8 cellular contexts compared by ENCODE assay signal in genomic region chr7:67625257-67625713, GRCh38.
DNase-seq lines count a peak whose midpoint lies in the region; ATAC-seq and TF ChIP-seq lines count a peak whose summit lies in the region.

No MANE protein-coding gene starts in this region.

- DNase-seq in BJ (ENCODE audit: low read depth) (no peak), GM19238 (ENCODE audit: insufficient read length, low spot score) (peak; percentile 12), NCI-H2029 (lab: John Stamatoyannopoulos, UW) (peak; percentile 61), fibroblast of pulmonary artery (ENCODE audit: low read depth) (peak; percentile 66), upper lobe of right lung (peak; percentile 80)
- DNase-seq in naive thymus-derived CD4-positive, alpha-beta T cell: peak in 2 of 9 donors; percentile 10 to 22

- H3K4me1 ChIP-seq in naive thymus-derived CD4-positive, alpha-beta T cell (ENCODE audit: control insufficient read depth in 2 of 2, insufficient read depth in 2 of 2, low read length in 2 of 2): no peaks in the 10 kb centered on the region
- no peaks in the 10 kb centered on the region for H3K4me1 ChIP-seq in upper lobe of right lung

- H3K4me3 Mint-ChIP-seq in naive thymus-derived CD4-positive, alpha-beta T cell: no peak overlapping the region

- peaks cover 0 to 26% (median 17%) of the 10 kb centered on the region in 5 donors for H3K27me3 Mint-ChIP-seq in naive thymus-derived CD4-positive, alpha-beta T cell

- ATAC-seq in naive thymus-derived CD4-positive, alpha-beta T cell: peak; percentile 41
- ATAC-seq in upper lobe of right lung: peak; percentile 94
- ATAC-seq in GM19328 (IDR thresholded peaks at IDR 0.05; ENCODE audit: unreplicated experiment): no peak

- H3K9me3 ChIP-seq in naive thymus-derived CD4-positive, alpha-beta T cell (ENCODE audit: control insufficient read depth in 2 of 3, low read length in 3 of 3): no peaks in the 10 kb centered on the region
- no peaks in the 10 kb centered on the region for H3K9me3 ChIP-seq in upper lobe of right lung

- no peaks in the 10 kb centered on the region for H3K36me3 Mint-ChIP-seq in naive thymus-derived CD4-positive, alpha-beta T cell

- no peak overlapping the region for H3K27ac Mint-ChIP-seq in naive thymus-derived CD4-positive, alpha-beta T cell

- H3K4me1 Mint-ChIP-seq in naive thymus-derived CD4-positive, alpha-beta T cell: peaks cover 0 to 8% (median 5%) of the 10 kb centered on the region in 7 donors

- H3K36me3 ChIP-seq in BJ (ENCODE audit: control insufficient read depth, insufficient read depth, low read length) (no peaks in the 10 kb centered on the region), upper lobe of right lung (no peaks in the 10 kb centered on the region)
- no peaks in the 10 kb centered on the region for H3K36me3 ChIP-seq in naive thymus-derived CD4-positive, alpha-beta T cell (ENCODE audit: control insufficient read depth in 2 of 3, insufficient read depth in 3 of 3, low read length in 3 of 3)

- peaks cover 0 to 6% (median 0%) of the 10 kb centered on the region in 11 donors for H3K9me3 Mint-ChIP-seq in naive thymus-derived CD4-positive, alpha-beta T cell

- peak overlapping the region; percentile 26; the same call in 1 of the 2 replicates for H3K27ac ChIP-seq in VCaP
- no peak overlapping the region for H3K27ac ChIP-seq in naive thymus-derived CD4-positive, alpha-beta T cell (ENCODE audit: low read depth, low read length)
- H3K27ac ChIP-seq in upper lobe of right lung: no peak overlapping the region

- H3K4me3 ChIP-seq in BJ (ENCODE audit: low read depth, low read length) (no peak overlapping the region), fibroblast of pulmonary artery (replicated peaks; ENCODE audit: low read depth, low read length) (no peak overlapping the region), upper lobe of right lung (no peak overlapping the region)
- H3K4me3 ChIP-seq in naive thymus-derived CD4-positive, alpha-beta T cell (ENCODE audit: low read length): no peak overlapping the region

- CTCF ChIA-PET in BJ (lab: Yijun Ruan, JAX): interaction anchor here (0.5 to 1.5 kb wide), 6 partner anchors 10 to 1715 kb away, joined by 3 to 6 read pairs (median 3); no protein-coding TSS in a partner anchor
- CTCF ChIA-PET in naive thymus-derived CD4-positive, alpha-beta T cell (lab: Charles Lee): no interaction called here

- intact Hi-C loops in naive thymus-derived CD4-positive, alpha-beta T cell (cut with micrococcal nuclease): no loop called here
- intact Hi-C loops in upper lobe of right lung (cut with DNase I): no loop called here

- peak; percentile 71 for TF ChIP-seq CTCF in BJ (IDR thresholded peaks at IDR 0.05; ENCODE audit: insufficient read depth, low read depth, low read length)
- peak; percentile 95 for TF ChIP-seq CTCF in VCaP (conservative IDR thresholded peaks at IDR 0.05)
- TF ChIP-seq CTCF in fibroblast of pulmonary artery (IDR thresholded peaks at IDR 0.05; ENCODE audit: low read length, missing control alignments): peak; percentile 76
- TF ChIP-seq CTCF in upper lobe of right lung (IDR thresholded peaks at IDR 0.05): peak; percentile 84

- H3K27me3 ChIP-seq in BJ (ENCODE audit: control insufficient read depth, insufficient read depth, low read length) (no peaks in the 10 kb centered on the region), upper lobe of right lung (no peaks in the 10 kb centered on the region)
- H3K27me3 ChIP-seq in naive thymus-derived CD4-positive, alpha-beta T cell (ENCODE audit: control insufficient read depth in 2 of 2, insufficient read depth in 2 of 2, low read length in 2 of 2): no peaks in the 10 kb centered on the region

- POLR2A ChIA-PET in BJ (lab: Charles Lee): no interaction called here
- POLR2A ChIA-PET in naive thymus-derived CD4-positive, alpha-beta T cell (lab: Charles Lee): no interaction called here
